Comparison of ENCODE assay signal across 8 cellular contexts in genomic region chr4:14254252-14254651, GRCh38.
DNase-seq lines count a peak whose midpoint lies in the region; ATAC-seq and TF ChIP-seq lines count a peak whose summit lies in the region.

No MANE protein-coding gene starts in this region.

- H3K36me3 Mint-ChIP-seq in mesothelial cell of epicardium = no peaks in the 10 kb centered on the region
- no peaks in the 10 kb centered on the region for H3K36me3 Mint-ChIP-seq in natural killer cell treated with Interleukin-12 subunit alpha and Interleukin-12 subunit beta and Interleukin-15 and Interleukin-18, amount 100 ng/mL, for 72 hours

- no peak overlapping the region for H3K27ac Mint-ChIP-seq in mesothelial cell of epicardium
- no peak overlapping the region for H3K27ac Mint-ChIP-seq in natural killer cell treated with Interleukin-12 subunit alpha and Interleukin-12 subunit beta and Interleukin-15 and Interleukin-18, amount 100 ng/mL, for 72 hours

- TF ChIP-seq CTCF in mesothelial cell of epicardium (IDR thresholded peaks at IDR 0.05; ENCODE audit: unreplicated experiment) = peak; percentile 64

- H3K27me3 Mint-ChIP-seq in mesothelial cell of epicardium (ENCODE audit: low read depth) = no peaks in the 10 kb centered on the region
- no peaks in the 10 kb centered on the region for H3K27me3 Mint-ChIP-seq in natural killer cell treated with Interleukin-12 subunit alpha and Interleukin-12 subunit beta and Interleukin-15 and Interleukin-18, amount 100 ng/mL, for 72 hours

- DNase-seq in COR-L47 (lab: John Stamatoyannopoulos, UW) (peak; percentile 23), GM19240 (ENCODE audit: insufficient read length, low spot score) (peak; percentile 14), KBM-7 (peak; percentile 24), cerebellum (ENCODE audit: low spot score) (peak; percentile 7), mesothelial cell of epicardium (ENCODE audit: low spot score in 2 of 2, unreplicated experiment in 2 of 2) (peak in 1 of 2 experiments; percentile 38), NCI-H2227 treated with DMSO at 0.1 percent for 48 hours (lab: John Stamatoyannopoulos, UW) (no peak)
- DNase-seq in natural killer cell treated with Interleukin-12 subunit alpha and Interleukin-12 subunit beta and Interleukin-15 and Interleukin-18, amount 100 ng/mL, for 72 hours (ENCODE audit: low spot score) = no peak
- DNase-seq in NK-92 treated with Interleukin-12 subunit alpha and Interleukin-12 subunit beta, amount 100 ng/mL, for 24 hours (lab: John Stamatoyannopoulos, UW) = no peak

- in situ Hi-C loops in KBM-7 (cut with MboI; ENCODE audit: low pct_unique_long_range_greater_than_20kb, low sequenced_read_pairs) = no loop called here

- no peak for ATAC-seq in natural killer cell treated with Interleukin-12 subunit alpha and Interleukin-12 subunit beta and Interleukin-15 and Interleukin-18, amount 100 ng/mL, for 72 hours

- peaks cover 6% of the 10 kb centered on the region for H3K9me3 Mint-ChIP-seq in mesothelial cell of epicardium
- H3K9me3 Mint-ChIP-seq in natural killer cell treated with Interleukin-12 subunit alpha and Interleukin-12 subunit beta and Interleukin-15 and Interleukin-18, amount 100 ng/mL, for 72 hours = peaks cover 13% of the 10 kb centered on the region

- no peaks in the 10 kb centered on the region for H3K4me1 Mint-ChIP-seq in mesothelial cell of epicardium
- H3K4me1 Mint-ChIP-seq in natural killer cell treated with Interleukin-12 subunit alpha and Interleukin-12 subunit beta and Interleukin-15 and Interleukin-18, amount 100 ng/mL, for 72 hours (ENCODE audit: low read depth in 2 of 2) = no peaks in the 10 kb centered on the region

- H3K4me3 Mint-ChIP-seq in mesothelial cell of epicardium = no peak overlapping the region
- H3K4me3 Mint-ChIP-seq in natural killer cell treated with Interleukin-12 subunit alpha and Interleukin-12 subunit beta and Interleukin-15 and Interleukin-18, amount 100 ng/mL, for 72 hours = no peak overlapping the region

Comparison
In these comparisons a context has a peak if more than half of its experiments do, and no peak if none do; other contexts are left out.
1. DNase-seq: peak in COR-L47 (single experiment), GM19240 (single experiment), KBM-7 (single experiment) and cerebellum (single experiment); none in natural killer cell treated with Interleukin-12 subunit alpha and Interleukin-12 subunit beta and Interleukin-15 and Interleukin-18, amount 100 ng/mL, for 72 hours (single experiment), NK-92 treated with Interleukin-12 subunit alpha and Interleukin-12 subunit beta, amount 100 ng/mL, for 24 hours (single experiment) and NCI-H2227 treated with DMSO at 0.1 percent for 48 hours (single experiment).